ENCODE assay signal across 14 cellular contexts in genomic region chr16:11022002-11022401, GRCh38.
DNase-seq lines count a peak whose midpoint lies in the region; ATAC-seq and TF ChIP-seq lines count a peak whose summit lies in the region.
"Had no signal": no experiment of that assay in that cellular context is flagged by ENCODE, and none has a peak within 500 bp of the region (broad histone marks: within the 10 kb centered on the region; RNA-seq: fewer than 3 reads in every experiment).

No MANE protein-coding gene starts in this region.

- H3K4me2 ChIP-seq in IMR-90 (ENCODE audit: low read depth, low read length), result no peak overlapping the region
- H3K4me2 ChIP-seq: BLaER1 treated with 17β-estradiol and CSF1 and Interleukin-3, amounts not matched to agents 10 nM and 100 nM had no signal

- no peak overlapping the region for H4K5ac ChIP-seq in IMR-90 (ENCODE audit: low read depth, low read length)

- H3K4me3 ChIP-seq in IMR-90 (ENCODE audit: insufficient read depth, low read depth, low read length) (no peak overlapping the region), uterus (no peak overlapping the region), foreskin fibroblast (ENCODE audit: low read depth in 1 of 2, low read length in 2 of 2) (no peak overlapping the region)
- H3K4me3 ChIP-seq: BLaER1 treated with 17β-estradiol and CSF1 and Interleukin-3, amounts not matched to agents 10 nM and 100 nM; GM23248 had no signal

- WGBS in IMR-90 (ENCODE audit: extremely low coverage in 2 of 2, insufficient read length in 1 of 2), 2 experiments, result 100% methylated on average over 1 of the region's 3 CpGs; no CpG with 5 or more reads in 1 of the 2 experiments

- no peak for ATAC-seq in activated T-cell treated with anti-CD3 and anti-CD28 coated beads, Interleukin-2, amount 50 U/mL, for 4 hours
- no peak for ATAC-seq in IMR-90 (ENCODE audit: low read depth)
- no peak for ATAC-seq in activated naive CD8-positive, alpha-beta T cell treated with anti-CD3 and anti-CD28 coated beads, Interleukin-2, amount 50 U/mL, for 24 hours

- no peaks in the 10 kb centered on the region for H4K20me1 ChIP-seq in IMR-90 (ENCODE audit: insufficient read depth, low read length)
- H4K20me1 ChIP-seq: BLaER1 treated with 17β-estradiol and CSF1 and Interleukin-3, amounts not matched to agents 10 nM and 100 nM had no signal

- no peak overlapping the region for H4K8ac ChIP-seq in IMR-90 (ENCODE audit: low read depth in 2 of 2, low read length in 2 of 2)

- no peak overlapping the region for H2BK15ac ChIP-seq in IMR-90 (ENCODE audit: low read depth, low read length)

- no peak overlapping the region for H3K18ac ChIP-seq in IMR-90 (ENCODE audit: low read depth, low read length)

- H3K4me1 ChIP-seq in IMR-90 (ENCODE audit: control insufficient read depth, insufficient read depth, low read length), result peaks cover 4% of the 10 kb centered on the region
- no peaks in the 10 kb centered on the region for H3K4me1 ChIP-seq in uterus

- H3K23ac ChIP-seq in IMR-90 (ENCODE audit: low read depth, low read length), result no peak overlapping the region

- no TSS peak for BruUV-seq in IMR-90 (replicated peaks; lab: Mats Ljungman, UMichigan)

- no peak for TF ChIP-seq RAD21 in IMR-90 (IDR thresholded peaks at IDR 0.05; ENCODE audit: low read length)

- no peak overlapping the region for H2AFZ ChIP-seq in IMR-90 (replicated peaks; ENCODE audit: low read length, poor library complexity)
- H2AFZ ChIP-seq: GM23248 had no signal

- no peak overlapping the region for H4K91ac ChIP-seq in IMR-90 (ENCODE audit: insufficient read depth, low read depth, low read length)

- H3K9me1 ChIP-seq in IMR-90 (ENCODE audit: insufficient read depth, low read length), result peaks cover 18% of the 10 kb centered on the region

- H2BK20ac ChIP-seq in IMR-90 (ENCODE audit: low read depth, low read length), result no peak overlapping the region

- H3K27ac ChIP-seq in IMR-90 (ENCODE audit: insufficient read depth, low read length) (no peak overlapping the region), uterus (peak overlapping the region; percentile 28 to 31)
- H3K27ac ChIP-seq: BLaER1 treated with 17β-estradiol and CSF1 and Interleukin-3, amounts not matched to agents 10 nM and 100 nM; GM23248 had no signal

- H3K9me3 Mint-ChIP-seq in activated T-cell treated with anti-CD3 and anti-CD28 coated beads, Interleukin-2, amount 50 U/mL, for 24 hours, result peaks cover 11% of the 10 kb centered on the region
- H3K9me3 Mint-ChIP-seq in activated T-cell treated with anti-CD3 and anti-CD28 coated beads, Interleukin-2, amount 50 U/mL, for 4 hours, result peaks cover 26% of the 10 kb centered on the region
- peaks cover 13% of the 10 kb centered on the region for H3K9me3 Mint-ChIP-seq in activated naive CD8-positive, alpha-beta T cell treated with anti-CD3 and anti-CD28 coated beads, Interleukin-2, amount 50 U/mL, for 24 hours

- intact Hi-C loops in IMR-90 (cut with micrococcal nuclease), result no loop called here
- intact Hi-C loops in uterus (cut with DNase I; ENCODE audit: low total_unique reads), result no loop called here

- H3K4me1 Mint-ChIP-seq in activated T-cell treated with anti-CD3 and anti-CD28 coated beads, Interleukin-2, amount 50 U/mL, for 24 hours (ENCODE audit: low read depth), result peaks cover 41% of the 10 kb centered on the region
- H3K4me1 Mint-ChIP-seq in activated T-cell treated with anti-CD3 and anti-CD28 coated beads, Interleukin-2, amount 50 U/mL, for 4 hours (ENCODE audit: low read depth), result peaks cover 2% of the 10 kb centered on the region
- H3K4me1 Mint-ChIP-seq in activated naive CD8-positive, alpha-beta T cell treated with anti-CD3 and anti-CD28 coated beads, Interleukin-2, amount 50 U/mL, for 24 hours, result peaks cover 52% of the 10 kb centered on the region

- no peak overlapping the region for H2AK5ac ChIP-seq in IMR-90 (ENCODE audit: low read depth, low read length)

- no peak overlapping the region for H2BK5ac ChIP-seq in IMR-90 (ENCODE audit: low read depth, low read length, poor library complexity, severe bottlenecking)

- in situ Hi-C loops in IMR-90 (cut with MboI; ENCODE audit: low sequenced_read_pairs), result no loop called here

- H3K9me3 ChIP-seq in IMR-90 (ENCODE audit: control insufficient read depth, insufficient read depth, low read length) (peaks cover 6% of the 10 kb centered on the region), uterus (no peaks in the 10 kb centered on the region)

- dilution Hi-C loops in IMR-90 (cut with HindIII; ENCODE audit: low sequenced_read_pairs, unreplicated experiment), result no loop called here

- H3K27me3 ChIP-seq in IMR-90 (ENCODE audit: control insufficient read depth, insufficient read depth, low read length) (no peaks in the 10 kb centered on the region), uterus (no peaks in the 10 kb centered on the region)
- H3K27me3 ChIP-seq: BLaER1 treated with 17β-estradiol and CSF1 and Interleukin-3, amounts not matched to agents 10 nM and 100 nM had no signal

- H3K4ac ChIP-seq in IMR-90 (ENCODE audit: low read depth, low read length), result 0 out of 2 replicates have a peak overlapping the region, but pooled peaks have one; percentile 18

- TF ChIP-seq CTCF in IMR-90 (conservative IDR thresholded peaks at IDR 0.05; ENCODE audit: low read depth, low read length), result no peak
- no peak for TF ChIP-seq CTCF in uterus (IDR thresholded peaks at IDR 0.05)
- TF ChIP-seq CTCF in foreskin fibroblast (IDR thresholded peaks at IDR 0.05; ENCODE audit: low read depth, low read length), result no peak

- no peak overlapping the region for H3K9ac ChIP-seq in IMR-90 (ENCODE audit: low read depth, low read length)
- H3K9ac ChIP-seq: BLaER1 treated with 17β-estradiol and CSF1 and Interleukin-3, amounts not matched to agents 10 nM and 100 nM; GM23248 had no signal

- POLR2A ChIA-PET in IMR-90 (lab: Charles Lee; ENCODE audit: unreplicated experiment), result no interaction called here

- H3K27me3 Mint-ChIP-seq in activated T-cell treated with anti-CD3 and anti-CD28 coated beads, Interleukin-2, amount 50 U/mL, for 24 hours, result no peaks in the 10 kb centered on the region
- no peaks in the 10 kb centered on the region for H3K27me3 Mint-ChIP-seq in activated T-cell treated with anti-CD3 and anti-CD28 coated beads, Interleukin-2, amount 50 U/mL, for 4 hours (ENCODE audit: low read depth)
- no peaks in the 10 kb centered on the region for H3K27me3 Mint-ChIP-seq in activated naive CD8-positive, alpha-beta T cell treated with anti-CD3 and anti-CD28 coated beads, Interleukin-2, amount 50 U/mL, for 24 hours
- H3K27me3 Mint-ChIP-seq: CD4-positive, CD25-positive, alpha-beta regulatory T cell had no signal

- H3K79me1 ChIP-seq in IMR-90 (ENCODE audit: low read depth in 1 of 2, low read length in 2 of 2), result peaks cover 0 to 16% of the 10 kb centered on the region in 2 experiments; a peak in 1 of 4 replicates

- no peak overlapping the region for H2BK120ac ChIP-seq in IMR-90 (ENCODE audit: low read depth, low read length)

- H3K4me3 Mint-ChIP-seq in activated T-cell treated with anti-CD3 and anti-CD28 coated beads, Interleukin-2, amount 50 U/mL, for 24 hours, result no peak overlapping the region
- H3K4me3 Mint-ChIP-seq in activated T-cell treated with anti-CD3 and anti-CD28 coated beads, Interleukin-2, amount 50 U/mL, for 4 hours, result no peak overlapping the region
- H3K4me3 Mint-ChIP-seq in activated naive CD8-positive, alpha-beta T cell treated with anti-CD3 and anti-CD28 coated beads, Interleukin-2, amount 50 U/mL, for 24 hours, result no peak overlapping the region
- H3K4me3 Mint-ChIP-seq: CD4-positive, CD25-positive, alpha-beta regulatory T cell had no signal

- H3K56ac ChIP-seq in IMR-90 (ENCODE audit: extremely low read depth, insufficient read depth, low read length), result no peak overlapping the region

- H2AK9ac ChIP-seq in IMR-90 (replicated peaks; ENCODE audit: low read depth, low read length, poor library complexity), result no peak overlapping the region

- CTCF ChIA-PET in IMR-90 (lab: Yijun Ruan, JAX), result no interaction called here

- H3K14ac ChIP-seq in IMR-90 (replicated peaks; ENCODE audit: low read depth, low read length), result no peak overlapping the region

- H3K36me3 Mint-ChIP-seq in activated T-cell treated with anti-CD3 and anti-CD28 coated beads, Interleukin-2, amount 50 U/mL, for 24 hours (ENCODE audit: low read depth), result peaks cover 86% of the 10 kb centered on the region
- peaks cover 55% of the 10 kb centered on the region for H3K36me3 Mint-ChIP-seq in activated T-cell treated with anti-CD3 and anti-CD28 coated beads, Interleukin-2, amount 50 U/mL, for 4 hours (ENCODE audit: insufficient read depth)
- H3K36me3 Mint-ChIP-seq in activated naive CD8-positive, alpha-beta T cell treated with anti-CD3 and anti-CD28 coated beads, Interleukin-2, amount 50 U/mL, for 24 hours (ENCODE audit: low read depth), result peaks cover 57% of the 10 kb centered on the region

- DNase-seq in activated T-cell treated with anti-CD3 and anti-CD28 coated beads, Interleukin-2, amount 50 U/mL, for 24 hours, result no peak
- DNase-seq in activated T-cell treated with anti-CD3 and anti-CD28 coated beads, Interleukin-2, amount 50 U/mL, for 4 hours, result no peak
- DNase-seq in IMR-90, result no peak
- DNase-seq in activated naive CD8-positive, alpha-beta T cell treated with anti-CD3 and anti-CD28 coated beads, Interleukin-2, amount 50 U/mL, for 24 hours, result no peak
- DNase-seq in uterus, result no peak
- no peak for DNase-seq in amygdala (lab: John Stamatoyannopoulos, UW)
- no peak for DNase-seq in foreskin fibroblast
- DNase-seq: ACHN; CD4-positive, CD25-positive, alpha-beta regulatory T cell; DMS53; GF-D8; GM23248; H7 had no signal

- TF ChIP-seq POLR2A in IMR-90 (IDR thresholded peaks at IDR 0.05; ENCODE audit: low read depth, low read length) (no peak), uterus (IDR thresholded peaks at IDR 0.05) (no peak)

- peak overlapping the region; percentile 52 for H3K27ac Mint-ChIP-seq in activated T-cell treated with anti-CD3 and anti-CD28 coated beads, Interleukin-2, amount 50 U/mL, for 24 hours
- H3K27ac Mint-ChIP-seq in activated naive CD8-positive, alpha-beta T cell treated with anti-CD3 and anti-CD28 coated beads, Interleukin-2, amount 50 U/mL, for 24 hours, result peak overlapping the region; percentile 11

- peaks cover 24% of the 10 kb centered on the region for H3K36me3 ChIP-seq in IMR-90 (ENCODE audit: control insufficient read depth, insufficient read depth, low read length)
- no peaks in the 10 kb centered on the region for H3K36me3 ChIP-seq in uterus

TF ChIP-seq in IMR-90, 13 proteins besides CTCF, POLR2A, EP300 and RAD21 (continues in another document):
- no peak for TF ChIP-seq SMC3 (IDR thresholded peaks at IDR 0.05; ENCODE audit: low read depth, low read length)
- no peak for TF ChIP-seq USF2 (IDR thresholded peaks at IDR 0.05; ENCODE audit: low read depth, low read length)
- TF ChIP-seq CHD1 (IDR thresholded peaks at IDR 0.05; ENCODE audit: low read depth, low read length), result no peak
- no peak for TF ChIP-seq BHLHE40 (IDR thresholded peaks at IDR 0.05; ENCODE audit: low read depth, low read length)
- no peak for TF ChIP-seq MAFK (IDR thresholded peaks at IDR 0.05; ENCODE audit: low read depth, low read length)
